ENCODE assay signal across 21 cellular contexts in genomic region chr5:32228816-32229215, GRCh38. TPM values are rescaled to one million over a fixed set of nuclear protein-coding genes. Genes with fewer than 3 reads are reported as not detected.
DNase-seq lines count a peak whose midpoint lies in the region; ATAC-seq, FAIRE-seq and TF ChIP-seq lines count a peak whose summit lies in the region.
"Had no signal": no experiment of that assay in that cellular context is flagged by ENCODE, and none has a peak within 500 bp of the region (broad histone marks: within the 10 kb centered on the region; RNA-seq: fewer than 3 reads in every experiment).

No MANE protein-coding gene starts in this region.

- H3K27me3 ChIP-seq in astrocyte (ENCODE audit: insufficient read depth, low read length), result no peaks in the 10 kb centered on the region
- H3K27me3 ChIP-seq: SJCRH30 had no signal

- H2AFZ ChIP-seq in astrocyte (ENCODE audit: low read depth, low read length), result no peak overlapping the region
- H2AFZ ChIP-seq: GM23248 had no signal

- H3K27ac ChIP-seq in astrocyte (ENCODE audit: low read depth, low read length), result no peak overlapping the region
- H3K27ac ChIP-seq: GM23248, SJCRH30 had no signal

- H3K4me1 Mint-ChIP-seq in natural killer cell (peaks cover 26 to 30% of the 10 kb centered on the region in 2 donors), astrocyte (ENCODE audit: low read depth, unreplicated experiment) (peaks cover 30% of the 10 kb centered on the region), memory B cell (peaks cover 16% of the 10 kb centered on the region), T-cell (peaks cover 4 to 7% (median 5%) of the 10 kb centered on the region in 3 donors)
- H3K4me1 Mint-ChIP-seq in natural killer cell treated with Interleukin-12 subunit alpha and Interleukin-12 subunit beta and Interleukin-15 and Interleukin-18, amount 100 ng/mL, for 72 hours (ENCODE audit: low read depth in 2 of 2), result peaks cover 17 to 25% of the 10 kb centered on the region in 2 donors
- peaks cover 28 to 38% of the 10 kb centered on the region in 2 donors for H3K4me1 Mint-ChIP-seq in stimulated activated naive B cell treated with anti-CD40 and anti-IgM and Interleukin-4, amounts not matched to agents 10 μg/mL and 1 μg/mL and 100 μg/mL, for 72 hours

- intact Hi-C loops in natural killer cell (cut with micrococcal nuclease), result no loop called here

- in situ Hi-C loops in G401 (cut with HindIII; ENCODE audit: low sequenced_read_pairs), result no loop called here

- peak overlapping the region; percentile 21 to 39 for H3K27ac Mint-ChIP-seq in natural killer cell
- peak overlapping the region in 1 of 2 donors; percentile 10 for H3K27ac Mint-ChIP-seq in natural killer cell treated with Interleukin-12 subunit alpha and Interleukin-12 subunit beta and Interleukin-15 and Interleukin-18, amount 100 ng/mL, for 72 hours
- H3K27ac Mint-ChIP-seq in astrocyte (ENCODE audit: unreplicated experiment), result peak overlapping the region; percentile 20
- peak overlapping the region; percentile 43 for H3K27ac Mint-ChIP-seq in memory B cell
- peak overlapping the region; percentile 88 for H3K27ac Mint-ChIP-seq in stimulated activated naive B cell treated with anti-CD40 and anti-IgM and Interleukin-4, amounts not matched to agents 10 μg/mL and 1 μg/mL and 100 μg/mL, for 72 hours
- no peak overlapping the region for H3K27ac Mint-ChIP-seq in T-cell
- H3K27ac Mint-ChIP-seq: CD4-positive, alpha-beta T cell had no signal

- no peak overlapping the region for H3K4me3 ChIP-seq in astrocyte (ENCODE audit: insufficient read depth, low read depth, low read length)
- H3K4me3 ChIP-seq: GM23248, SJCRH30 had no signal

- TF ChIP-seq CTCF in natural killer cell (IDR thresholded peaks at IDR 0.05), result no peak
- no peak for TF ChIP-seq CTCF in astrocyte (IDR thresholded peaks at IDR 0.05; ENCODE audit: insufficient read depth, low read depth, low read length)

- H3K9me3 ChIP-seq in astrocyte (ENCODE audit: insufficient read depth, low read depth, low read length), result no peaks in the 10 kb centered on the region
- H3K9me3 ChIP-seq: SJCRH30 had no signal

- no peak overlapping the region for H3K9ac ChIP-seq in astrocyte (ENCODE audit: low read length)
- H3K9ac ChIP-seq: GM23248 had no signal

- DNase-seq in natural killer cell, result no peak
- DNase-seq in natural killer cell treated with Interleukin-12 subunit alpha and Interleukin-12 subunit beta and Interleukin-15 and Interleukin-18, amount 100 ng/mL, for 72 hours (ENCODE audit: low spot score), result no peak
- no peak for DNase-seq in astrocyte (ENCODE audit: low read depth)
- no peak for DNase-seq in memory B cell (ENCODE audit: low spot score in 2 of 2)
- DNase-seq in stimulated activated naive B cell treated with anti-CD40 and anti-IgM and Interleukin-4, amounts not matched to agents 10 μg/mL and 1 μg/mL and 100 μg/mL, for 72 hours, result no peak
- no peak for DNase-seq in G401 (ENCODE audit: low spot score)
- no peak for DNase-seq in T-cell
- DNase-seq: CD4-positive, alpha-beta T cell; COR-L47; DMS 273 treated with DMSO at 0.1 percent for 48 hours; DMS79 treated with DMSO at 0.1 percent for 48 hours; GM23248; HCEC 1CT; Kasumi-1; NCI-H187; NCI-H446 treated with DMSO at 0.1 percent for 48 hours; NCI-H526 treated with DMSO at 0.1 percent for 48 hours; OCI-M1; SJCRH30 had no signal

- peaks cover 20% of the 10 kb centered on the region for H3K4me1 ChIP-seq in astrocyte (ENCODE audit: insufficient read depth, low read length)
- H3K4me1 ChIP-seq: SJCRH30 had no signal

- H3K36me3 ChIP-seq in astrocyte (ENCODE audit: insufficient read depth, low read length), result peaks cover 8% of the 10 kb centered on the region
- H3K36me3 ChIP-seq: SJCRH30 had no signal

- H3K36me3 Mint-ChIP-seq in natural killer cell, result peaks cover 6% of the 10 kb centered on the region
- no peaks in the 10 kb centered on the region for H3K36me3 Mint-ChIP-seq in natural killer cell treated with Interleukin-12 subunit alpha and Interleukin-12 subunit beta and Interleukin-15 and Interleukin-18, amount 100 ng/mL, for 72 hours
- H3K36me3 Mint-ChIP-seq in astrocyte (ENCODE audit: low read depth, unreplicated experiment), result peaks cover 12% of the 10 kb centered on the region
- peaks cover 24% of the 10 kb centered on the region for H3K36me3 Mint-ChIP-seq in memory B cell
- peaks cover 29 to 57% of the 10 kb centered on the region in 2 donors for H3K36me3 Mint-ChIP-seq in stimulated activated naive B cell treated with anti-CD40 and anti-IgM and Interleukin-4, amounts not matched to agents 10 μg/mL and 1 μg/mL and 100 μg/mL, for 72 hours
- H3K36me3 Mint-ChIP-seq in T-cell, result peaks cover 34% of the 10 kb centered on the region

- H3K4me3 Mint-ChIP-seq in natural killer cell (no peak overlapping the region), astrocyte (ENCODE audit: unreplicated experiment) (peak overlapping the region; percentile 35), memory B cell (no peak overlapping the region), T-cell (no peak overlapping the region)
- no peak overlapping the region for H3K4me3 Mint-ChIP-seq in natural killer cell treated with Interleukin-12 subunit alpha and Interleukin-12 subunit beta and Interleukin-15 and Interleukin-18, amount 100 ng/mL, for 72 hours
- no peak overlapping the region for H3K4me3 Mint-ChIP-seq in stimulated activated naive B cell treated with anti-CD40 and anti-IgM and Interleukin-4, amounts not matched to agents 10 μg/mL and 1 μg/mL and 100 μg/mL, for 72 hours
- H3K4me3 Mint-ChIP-seq: CD4-positive, alpha-beta T cell had no signal

- H3K27me3 Mint-ChIP-seq in natural killer cell (ENCODE audit: low read depth in 2 of 2) (no peaks in the 10 kb centered on the region), astrocyte (ENCODE audit: low read depth, unreplicated experiment) (no peaks in the 10 kb centered on the region), memory B cell (no peaks in the 10 kb centered on the region), T-cell (no peaks in the 10 kb centered on the region)
- H3K27me3 Mint-ChIP-seq in natural killer cell treated with Interleukin-12 subunit alpha and Interleukin-12 subunit beta and Interleukin-15 and Interleukin-18, amount 100 ng/mL, for 72 hours, result no peaks in the 10 kb centered on the region
- no peaks in the 10 kb centered on the region for H3K27me3 Mint-ChIP-seq in stimulated activated naive B cell treated with anti-CD40 and anti-IgM and Interleukin-4, amounts not matched to agents 10 μg/mL and 1 μg/mL and 100 μg/mL, for 72 hours
- H3K27me3 Mint-ChIP-seq: CD4-positive, alpha-beta T cell had no signal

- no peak for FAIRE-seq in astrocyte (lab: Jason Lieb, UNC)
- FAIRE-seq: GM12891 had no signal

- CTCF ChIA-PET in T-cell (lab: Charles Lee), result interaction anchor here in 1 of 2 donors (4.4 kb wide), 1 partner anchor 101 kb away, joined by 66 read pairs; no protein-coding TSS in a partner anchor

- no peak overlapping the region for H3K4me2 ChIP-seq in astrocyte (ENCODE audit: low read length)

- H3K9me3 Mint-ChIP-seq in natural killer cell (no peaks in the 10 kb centered on the region), astrocyte (ENCODE audit: unreplicated experiment) (no peaks in the 10 kb centered on the region), memory B cell (peaks cover 1% of the 10 kb centered on the region), T-cell (no peaks in the 10 kb centered on the region)
- no peaks in the 10 kb centered on the region for H3K9me3 Mint-ChIP-seq in natural killer cell treated with Interleukin-12 subunit alpha and Interleukin-12 subunit beta and Interleukin-15 and Interleukin-18, amount 100 ng/mL, for 72 hours
- H3K9me3 Mint-ChIP-seq in stimulated activated naive B cell treated with anti-CD40 and anti-IgM and Interleukin-4, amounts not matched to agents 10 μg/mL and 1 μg/mL and 100 μg/mL, for 72 hours, result no peaks in the 10 kb centered on the region
- H3K9me3 Mint-ChIP-seq: CD4-positive, alpha-beta T cell had no signal

- POLR2A ChIA-PET in T-cell (lab: Charles Lee), result no interaction called here

- no peaks in the 10 kb centered on the region for H3K79me2 ChIP-seq in astrocyte (ENCODE audit: insufficient read depth, low read length)

- H4K20me1 ChIP-seq in astrocyte (ENCODE audit: insufficient read depth, low read length), result no peaks in the 10 kb centered on the region

- ATAC-seq in natural killer cell (no peak), memory B cell (ENCODE audit: low read depth) (no peak), HG02884 (IDR thresholded peaks at IDR 0.05; ENCODE audit: unreplicated experiment) (no peak), T-cell (replicated peaks in 1 of 4) (no peak)
- no peak for ATAC-seq in natural killer cell treated with Interleukin-12 subunit alpha and Interleukin-12 subunit beta and Interleukin-15 and Interleukin-18, amount 100 ng/mL, for 72 hours
- peak in 1 of 2 donors; percentile 21 for ATAC-seq in stimulated activated naive B cell treated with anti-CD40 and anti-IgM and Interleukin-4, amounts not matched to agents 10 μg/mL and 1 μg/mL and 100 μg/mL, for 72 hours (replicated peaks)

RNA-seq across cellular contexts. Expression of gene GOLPH3, which starts 54.7 kb away (rescaled TPM):
- total RNA-seq in natural killer cell (10 to 100 TPM; 67.6 to 70.6 (median 69.3) TPM), astrocyte (114 and 124 TPM in 2 replicates), T-cell (10 to 100 TPM; 49.3 to 87.6 (median 73.8) TPM)
- 10 to 100 TPM; 72.5 to 86.7 TPM for total RNA-seq in natural killer cell treated with Interleukin-12 subunit alpha and Interleukin-12 subunit beta and Interleukin-15 and Interleukin-18, amount 100 ng/mL, for 72 hours
- total RNA-seq in G401 (2014; rRNA removed; shearing (Covaris generic)), result 69.7 and 90.4 TPM in 2 replicates

Comparison
In these comparisons a context has a peak if more than half of its experiments do, and no peak if none do; other contexts are left out.
1. H3K27ac Mint-ChIP-seq: peak in natural killer cell (2 of 2), astrocyte (single experiment), memory B cell (single experiment) and stimulated activated naive B cell treated with anti-CD40 and anti-IgM and Interleukin-4, amounts not matched to agents 10 μg/mL and 1 μg/mL and 100 μg/mL, for 72 hours (single experiment); none in T-cell (0 of 2).